In genomic region chr1:155978325-155978972, GRCh38 we compare ENCODE assay signal across 8 cellular contexts. TPM values are rescaled to one million over a fixed set of nuclear protein-coding genes. Genes with fewer than 3 reads are reported as not detected.
A peak's percentile ranks its signal among the peaks of the same experiment; 100 is the strongest.
DNase-seq lines count a peak whose midpoint lies in the region; ATAC-seq, FAIRE-seq and TF ChIP-seq lines count a peak whose summit lies in the region.

Gene ARHGEF2, minus strand, starts transcription at chr1:155978547. Its CDS starts 120 bp downstream, at chr1:155978427.

- H2AFZ ChIP-seq in KMS-11 (ENCODE audit: low read depth) = peak within 1 kb of the TSS; percentile 55

- H3K4me3 ChIP-seq in KMS-11 (IDR thresholded peaks at IDR 0.05; ENCODE audit: insufficient read depth, low read depth, low read length) (peak within 1 kb of the TSS; percentile 99), pancreas (peak within 1 kb of the TSS; percentile 57 to 89 (median 80)), thymus (ENCODE audit: low read length) (peak within 1 kb of the TSS; percentile 92)

- DNase-seq in activated naive CD4-positive, alpha-beta T cell treated with anti-CD3 and anti-CD28 coated beads, Interleukin-2, amount 50 U/mL, for 16 hours = peak; percentile 78
- DNase-seq in Right ventricle myocardium inferior (ENCODE audit: missing footprints) (peak; percentile 94), pancreas (peak; percentile 45 to 83 (median 72))

- H3K27me3 ChIP-seq in KMS-11 (ENCODE audit: insufficient read depth, low read depth) (no peaks in the 10 kb centered on the region), pancreas (no peaks in the 10 kb centered on the region), thymus (ENCODE audit: control insufficient read depth, insufficient read depth) (no peaks in the 10 kb centered on the region)

- TF ChIP-seq CTCF in C4-2B (conservative IDR thresholded peaks at IDR 0.05) = no peak
- TF ChIP-seq CTCF in KMS-11 (conservative IDR thresholded peaks at IDR 0.05; ENCODE audit: low read depth, low read length) = peak; percentile 56
- TF ChIP-seq CTCF in pancreas (IDR thresholded peaks at IDR 0.05) = no peak

- H3K9ac ChIP-seq in KMS-11 = peak within 1 kb of the TSS; percentile 83

- peak; percentile 51 for ATAC-seq in GM19395 (IDR thresholded peaks at IDR 0.05; ENCODE audit: unreplicated experiment)
- ATAC-seq in SK-N-SH treated with all-trans-retinoic acid at 6 μM for 48 hours = peak; percentile 71
- peak; percentile 71 for ATAC-seq in Right ventricle myocardium inferior
- ATAC-seq in pancreas = peak; percentile 73 to 84 (median 80)

- peaks cover 91% of the 10 kb centered on the region for H3K79me2 ChIP-seq in KMS-11 (ENCODE audit: insufficient read depth, low read depth)

- H3K9me3 ChIP-seq in pancreas (no peaks in the 10 kb centered on the region), thymus (ENCODE audit: control insufficient read depth) (no peaks in the 10 kb centered on the region)

- H3K36me3 ChIP-seq in KMS-11 (ENCODE audit: insufficient read depth) (peaks cover 3% of the 10 kb centered on the region; the same call in 1 of the 2 replicates), pancreas (no peaks in the 10 kb centered on the region), thymus (ENCODE audit: control insufficient read depth, insufficient read depth) (peaks cover 5% of the 10 kb centered on the region)

- peak within 1 kb of the TSS; percentile 95 for H3K4me2 ChIP-seq in KMS-11

- peaks cover 69% of the 10 kb centered on the region for H3K4me1 ChIP-seq in KMS-11 (ENCODE audit: low read depth, poor library complexity, severe bottlenecking)
- H3K4me1 ChIP-seq in pancreas = peaks cover 0 to 15% (median 0%) of the 10 kb centered on the region in 3 donors
- H3K4me1 ChIP-seq in thymus (ENCODE audit: control insufficient read depth, insufficient read depth, low read length) = peaks cover 41% of the 10 kb centered on the region

- peaks cover 25% of the 10 kb centered on the region for H4K20me1 ChIP-seq in KMS-11 (ENCODE audit: insufficient read depth)

- intact Hi-C loops in Right ventricle myocardium inferior (cut with DNase I) (loop anchor here (2.0 to 5.0 kb wide), 2 partner anchors 16 to 36 kb away; partner anchors contain the start of gene RXFP4), pancreas (cut with DNase I) (no loop called here)

- peak within 1 kb of the TSS; percentile 81 for H3K27ac ChIP-seq in C4-2B
- peak within 1 kb of the TSS; percentile 80 for H3K27ac ChIP-seq in KMS-11
- H3K27ac ChIP-seq in pancreas = peak within 1 kb of the TSS; percentile 37 to 86 (median 81)
- H3K27ac ChIP-seq in thymus (ENCODE audit: low read depth) = peak within 1 kb of the TSS; percentile 95

- no peak for FAIRE-seq in pancreas (lab: Jason Lieb, UNC)

- 2% methylated on average over 48 to 49 of the region's 52 CpGs for WGBS in pancreas, 2 donors
- under 1% methylated on average over 52 of the region's 52 CpGs for WGBS in thymus

TF ChIP-seq in SK-N-SH treated with all-trans-retinoic acid at 6 μM for 48 hours, 23 proteins besides CTCF, POLR2A, EP300 and RAD21:
- no peak for TF ChIP-seq SNAI2 (CRISPR knock-in tag; IDR thresholded peaks at IDR 0.05)
- TF ChIP-seq GLIS3 (CRISPR knock-in tag; IDR thresholded peaks at IDR 0.05) = no peak
- no peak for TF ChIP-seq PATZ1 (CRISPR knock-in tag; IDR thresholded peaks at IDR 0.05; ENCODE audit: borderline replicate concordance)
- no peak for TF ChIP-seq TCF4 (CRISPR knock-in tag; IDR thresholded peaks at IDR 0.05; ENCODE audit: borderline replicate concordance)

RNA-seq across cellular contexts. Expression of gene ARHGEF2, which starts in this region (rescaled TPM):
- total RNA-seq in Right ventricle myocardium inferior (61.8 TPM), pancreas (10 to 100 TPM; 10.3 to 39.0 (median 23.8) TPM)
- polyA plus RNA-seq in pancreas (10 to 100 TPM; 17.8 to 20.2 TPM), thymus (58.5 TPM)

Comparison
In these comparisons a context has a peak if more than half of its experiments do, and no peak if none do; other contexts are left out.
1. Peak in every context shown above with its lines: DNase-seq, ATAC-seq, H3K4me3 ChIP-seq and H3K27ac ChIP-seq.